1 cellular context compared by ENCODE assay signal in genomic region chr1:155244368-155245162, GRCh38.
TF ChIP-seq lines count a peak whose summit lies in the region.

No MANE protein-coding gene starts in this region.

TF ChIP-seq in HCT116, 20 proteins besides CTCF, POLR2A, EP300 and RAD21 (continued from another document):
- TF ChIP-seq REST (IDR thresholded peaks at IDR 0.05; ENCODE audit: low read depth) (no peak), EZH2phosphoT487 (IDR thresholded peaks at IDR 0.05; ENCODE audit: borderline replicate concordance) (no peak), CBX3 (IDR thresholded peaks at IDR 0.05; ENCODE audit: low read depth) (peak; percentile 100), ATF3 (IDR thresholded peaks at IDR 0.05) (no peak), EZH2 (IDR thresholded peaks at IDR 0.05) (no peak), POLR2AphosphoS5 (IDR thresholded peaks at IDR 0.05; ENCODE audit: low read depth, low read length) (peak; percentile 96), JUND (IDR thresholded peaks at IDR 0.05) (no peak; the same call in 1 of the 2 replicates), ELF1 (IDR thresholded peaks at IDR 0.05; ENCODE audit: borderline replicate concordance, low read depth) (no peak), EGR1 (IDR thresholded peaks at IDR 0.05; ENCODE audit: low read depth) (no peak), FOSL1 (IDR thresholded peaks at IDR 0.05; ENCODE audit: low read depth) (no peak; the same call in 1 of the 2 replicates), CEBPB (IDR thresholded peaks at IDR 0.05; ENCODE audit: low read depth) (no peak), YY1 (IDR thresholded peaks at IDR 0.05; ENCODE audit: extremely low read depth, insufficient replicate concordance, low read depth, low read length) (peak; percentile 78), ZFX (IDR thresholded peaks at IDR 0.05) (no peak), ZBTB33 (IDR thresholded peaks at IDR 0.05; ENCODE audit: extremely low read depth, insufficient replicate concordance, low read length) (peak; percentile 90), MAX (IDR thresholded peaks at IDR 0.05) (peak; percentile 98), SP1 (IDR thresholded peaks at IDR 0.05; ENCODE audit: low read depth) (peak; percentile 94), ZNF274 (IDR thresholded peaks at IDR 0.05; ENCODE audit: low read depth, low read length) (no peak), SRF (IDR thresholded peaks at IDR 0.05; ENCODE audit: low read depth) (no peak), SIN3A (IDR thresholded peaks at IDR 0.05; ENCODE audit: low read depth) (peak; percentile 92; the same call in 1 of the 2 replicates)
TF ChIP-seq in HCT116: peak in this region for 8.
